Comparison of ENCODE assay signal across 12 cellular contexts in genomic region chr12:80282761-80283160, GRCh38.
"Had no signal": no experiment of that assay in that cellular context is flagged by ENCODE, and none has a peak within 500 bp of the region (broad histone marks: within the 10 kb centered on the region; RNA-seq: fewer than 3 reads in every experiment).

No MANE protein-coding gene starts in this region.

- FAIRE-seq: endometrium had no signal

- H3K4me3 ChIP-seq: ascending aorta, cardiac muscle cell, smooth muscle cell had no signal

- H3K36me3 ChIP-seq: ascending aorta, cardiac muscle cell had no signal

- H3K27me3 ChIP-seq: ascending aorta, cardiac muscle cell had no signal

- DNase-seq: activated naive CD4-positive, alpha-beta T cell; activated T-cell treated with anti-CD3 and anti-CD28 coated beads for 4 hours; glutamatergic neuron; hypothalamus; kidney glomerular epithelial cell; left ventricle myocardium superior; mesendoderm; occipital lobe had no signal
